In genomic region chr11:25838918-25839611, GRCh38 we compare ENCODE assay signal across 22 cellular contexts.
A peak's percentile ranks its signal among the peaks of the same experiment; 100 is the strongest.
DNase-seq lines count a peak whose midpoint lies in the region; ATAC-seq and TF ChIP-seq lines count a peak whose summit lies in the region.
"Had no signal": no experiment of that assay in that cellular context is flagged by ENCODE, and none has a peak within 500 bp of the region (broad histone marks: within the 10 kb centered on the region; RNA-seq: fewer than 3 reads in every experiment).

No MANE protein-coding gene starts in this region.

- peaks cover 7% of the 10 kb centered on the region for H3K9me3 Mint-ChIP-seq in neural crest cell

- no peaks in the 10 kb centered on the region for H3K36me3 Mint-ChIP-seq in neural crest cell (ENCODE audit: low read depth)
- H3K36me3 Mint-ChIP-seq: natural killer cell had no signal

- no peak overlapping the region for H3K4me3 Mint-ChIP-seq in neural crest cell
- H3K4me3 Mint-ChIP-seq: activated CD4-positive, alpha-beta T cell treated with anti-CD3 and anti-CD28 coated beads for 36 hours; central memory CD8-positive, alpha-beta T cell; natural killer cell; T-helper 2 cell treated with Interferon-gamma antibody and Interleukin-4, amounts not matched to agents 5 μg/mL and 100 μg/mL, for 36 hours had no signal

- H3K4me3 ChIP-seq in choroid plexus epithelial cell (ENCODE audit: low read depth, low read length), result no peak overlapping the region

- H3K27ac Mint-ChIP-seq in neural crest cell (ENCODE audit: unreplicated experiment), result no peak overlapping the region
- H3K27ac Mint-ChIP-seq: activated CD4-positive, alpha-beta T cell treated with anti-CD3 and anti-CD28 coated beads for 36 hours; natural killer cell; T-helper 2 cell treated with Interferon-gamma antibody and Interleukin-4, amounts not matched to agents 5 μg/mL and 100 μg/mL, for 36 hours had no signal

- TF ChIP-seq CTCF in GM12872 (IDR thresholded peaks at IDR 0.05; ENCODE audit: insufficient read depth, low read depth, low read length) (peak; percentile 11; the same call in 1 of the 3 replicates), choroid plexus epithelial cell (conservative IDR thresholded peaks at IDR 0.05; ENCODE audit: low read depth, low read length) (no peak), neural crest cell (conservative IDR thresholded peaks at IDR 0.05) (peak; percentile 40)

- H3K27ac ChIP-seq in substantia nigra (ENCODE audit: low read depth, low read length, poor library complexity, severe bottlenecking), result no peak overlapping the region

- peak; percentile 28 for DNase-seq in NAMALWA (ENCODE audit: low spot score)
- DNase-seq in choroid plexus epithelial cell (ENCODE audit: low read depth), result peak; percentile 11
- DNase-seq in neural crest cell (ENCODE audit: low read depth, low spot score), result no peak
- DNase-seq in ecto neural progenitor cell (ENCODE audit: low spot score), result no peak
- no peak for DNase-seq in substantia nigra (lab: John Stamatoyannopoulos, UW)
- DNase-seq: activated CD4-positive, alpha-beta T cell treated with anti-CD3 and anti-CD28 coated beads for 36 hours; activated CD8-positive, alpha-beta memory T cell treated with anti-CD3 and anti-CD28 coated beads, Interleukin-2, amount 50 U/mL, for 4 hours; AML-193; GF-D8; hippocampal formation; mesenchymal stem cell; natural killer cell; NCI-H2029; NCI-H510A; SIG-M5; small intestine; stimulated activated CD4-positive, alpha-beta T cell treated with anti-CD3 and anti-CD28 coated beads, Interleukin-4, amount 100 ng/mL, for 1 hour had no signal

- H3K4me1 Mint-ChIP-seq in neural crest cell, result no peaks in the 10 kb centered on the region
- H3K4me1 Mint-ChIP-seq: activated CD4-positive, alpha-beta T cell treated with anti-CD3 and anti-CD28 coated beads for 36 hours; central memory CD8-positive, alpha-beta T cell; natural killer cell had no signal

- ATAC-seq in HG02870 (IDR thresholded peaks at IDR 0.05; ENCODE audit: unreplicated experiment) (no peak), HG03139 (IDR thresholded peaks at IDR 0.05; ENCODE audit: unreplicated experiment) (no peak)
- ATAC-seq: activated CD4-positive, alpha-beta T cell treated with anti-CD3 and anti-CD28 coated beads for 36 hours; natural killer cell had no signal

- no peaks in the 10 kb centered on the region for H3K27me3 Mint-ChIP-seq in neural crest cell (ENCODE audit: low read depth)
- H3K27me3 Mint-ChIP-seq: activated CD4-positive, alpha-beta T cell treated with anti-CD3 and anti-CD28 coated beads for 36 hours; central memory CD8-positive, alpha-beta T cell had no signal

Comparison
In these comparisons a context has a peak if more than half of its experiments do, and no peak if none do; other contexts are left out.
1. DNase-seq: peak in NAMALWA (single experiment) and choroid plexus epithelial cell (single experiment); none in neural crest cell (single experiment), ecto neural progenitor cell (single experiment) and substantia nigra (0 of 49).